Comparison of ENCODE assay signal across 37 cellular contexts in the genomic region with DNA sequence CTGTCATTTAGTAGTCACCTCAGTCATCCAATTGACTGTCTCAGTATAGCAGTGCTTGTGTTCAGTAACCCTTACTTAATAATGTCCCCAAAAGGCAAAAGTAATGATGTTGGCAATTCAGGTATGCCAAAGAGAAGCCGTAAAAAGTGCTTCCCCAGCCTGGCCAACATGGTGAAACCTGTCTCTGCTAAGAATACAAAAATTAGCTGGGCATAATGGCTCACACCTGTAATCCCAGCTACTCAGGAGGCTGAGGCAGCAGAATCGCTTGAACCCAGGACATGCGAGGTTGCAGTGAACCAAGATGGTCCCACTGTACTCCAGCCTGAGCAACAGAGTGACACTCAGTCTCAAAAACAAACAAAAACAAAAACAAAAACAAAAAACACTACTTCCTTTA.
"Had no signal": no experiment of that assay in that cellular context is flagged by ENCODE, and none has a peak within 500 bp of the region (broad histone marks: within the 10 kb centered on the region; RNA-seq: fewer than 3 reads in every experiment).

No MANE protein-coding gene starts in this region.

- H3K27ac Mint-ChIP-seq: activated naive CD4-positive, alpha-beta T cell treated with anti-CD3 and anti-CD28 coated beads for 36 hours; activated naive CD4-positive, alpha-beta T cell treated with anti-CD3 and anti-CD28 coated beads, Interleukin-2, amount 10 ng/mL, durations not matched to agents 7 days and 5 days; activated naive CD4-positive, alpha-beta T cell treated with anti-CD3 and anti-CD28 coated beads, Interleukin-2, amount 50 U/mL, for 24 hours; activated naive CD4-positive, alpha-beta T cell treated with anti-CD3 and anti-CD28 coated beads, Interleukin-2, amount 50 U/mL, for 72 hours; activated naive CD8-positive, alpha-beta T cell; activated naive CD8-positive, alpha-beta T cell treated with anti-CD3 and anti-CD28 coated beads for 36 hours; activated naive CD8-positive, alpha-beta T cell treated with anti-CD3 and anti-CD28 coated beads, Interleukin-2, amount 10 ng/mL, durations not matched to agents 7 days and 5 days; activated naive CD8-positive, alpha-beta T cell treated with anti-CD3 and anti-CD28 coated beads, Interleukin-2, amount 50 U/mL, for 24 hours; activated T-cell treated with anti-CD3 and anti-CD28 coated beads, Interleukin-2, amount 50 U/mL, for 24 hours; activated T-cell treated with anti-CD3 and anti-CD28 coated beads, Interleukin-2, amount 50 U/mL, for 72 hours; activated T-helper 1 cell treated with anti-CD3 and anti-CD28 coated beads, Interleukin-12 subunit alpha, Interleukin-12 subunit beta, Interleukin-2, Interleukin-4 antibody, amounts not matched to agents 30 ng/mL and 10 ng/mL and 1 ng/mL, durations not matched to agents 14 hours and 24 hours and 36 hours; activated T-helper 17 cell treated with anti-CD3 and anti-CD28 coated beads, Interleukin-2, amount 50 U/mL, for 72 hours; activated T-helper 2 cell treated with anti-CD3 and anti-CD28 coated beads, Interferon-gamma antibody, Interleukin-2, Interleukin-4, amounts not matched to agents 10 μg/mL and 5 μg/mL and 100 μg/mL, durations not matched to agents 14 hours and 24 hours and 36 hours; brain had no signal

- H3K27me3 ChIP-seq: adrenal gland, ascending aorta, body of pancreas, brain microvascular endothelial cell, breast epithelium, cardiac muscle cell had no signal

- H3K4me3 ChIP-seq: adrenal gland, ascending aorta, body of pancreas, breast epithelium, cardiac muscle cell had no signal

- DNase-seq: activated effector memory CD4-positive, alpha-beta T cell treated with anti-CD3 and anti-CD28 coated beads, Interleukin-2, amount 50 U/mL, for 16 hours; activated effector memory CD4-positive, alpha-beta T cell treated with Interleukin-2 at 50 U/mL for 16 hours; activated gamma-delta T cell; activated gamma-delta T cell treated with Interleukin-2 at 50 U/mL for 16 hours; activated naive CD4-positive, alpha-beta T cell; activated naive CD4-positive, alpha-beta T cell treated with anti-CD3 and anti-CD28 coated beads for 36 hours; activated naive CD4-positive, alpha-beta T cell treated with anti-CD3 and anti-CD28 coated beads, Interleukin-2, amount 10 ng/mL, durations not matched to agents 7 days and 5 days; activated naive CD4-positive, alpha-beta T cell treated with anti-CD3 and anti-CD28 coated beads, Interleukin-2, amount 50 U/mL, for 16 hours; activated naive CD4-positive, alpha-beta T cell treated with Interleukin-2 at 50 U/mL for 16 hours; activated naive CD8-positive, alpha-beta T cell treated with anti-CD3 and anti-CD28 coated beads for 36 hours; activated naive CD8-positive, alpha-beta T cell treated with anti-CD3 and anti-CD28 coated beads, Interleukin-2, amount 10 ng/mL, durations not matched to agents 7 days and 5 days; activated naive CD8-positive, alpha-beta T cell treated with anti-CD3 and anti-CD28 coated beads, Interleukin-2, amount 50 U/mL, for 24 hours; activated T-cell treated with anti-CD3 and anti-CD28 coated beads, Interleukin-2, amount 50 U/mL, for 24 hours; activated T-cell treated with anti-CD3 and anti-CD28 coated beads, Interleukin-2, amount 50 U/mL, for 4 hours; activated T-cell treated with anti-CD3 and anti-CD28 coated beads, Interleukin-2, amount 50 U/mL, for 48 hours; activated T-cell treated with anti-CD3 and anti-CD28 coated beads, Interleukin-2, amount 50 U/mL, for 72 hours; adrenal gland; amniotic stem cell; amygdala; anterior cingulate cortex; aorta; body of pancreas; brain microvascular endothelial cell; caudate nucleus; central memory CD4-positive, alpha-beta T cell; cerebellar nuclear complex had no signal

- H3K4me1 ChIP-seq: adrenal gland, ascending aorta, body of pancreas, breast epithelium had no signal

- H3K27me3 Mint-ChIP-seq: activated naive CD4-positive, alpha-beta T cell treated with anti-CD3 and anti-CD28 coated beads, Interleukin-2, amount 10 ng/mL, durations not matched to agents 7 days and 5 days; activated naive CD4-positive, alpha-beta T cell treated with anti-CD3 and anti-CD28 coated beads, Interleukin-2, amount 50 U/mL, for 24 hours; activated naive CD8-positive, alpha-beta T cell; activated naive CD8-positive, alpha-beta T cell treated with anti-CD3 and anti-CD28 coated beads for 36 hours; activated naive CD8-positive, alpha-beta T cell treated with anti-CD3 and anti-CD28 coated beads, Interleukin-2, amount 10 ng/mL, durations not matched to agents 7 days and 5 days; activated naive CD8-positive, alpha-beta T cell treated with anti-CD3 and anti-CD28 coated beads, Interleukin-2, amount 50 U/mL, for 24 hours; activated T-cell treated with anti-CD3 and anti-CD28 coated beads, Interleukin-2, amount 50 U/mL, for 24 hours; activated T-helper 17 cell treated with anti-CD3 and anti-CD28 coated beads, Interleukin-2, amount 50 U/mL, for 72 hours; brain; central memory CD8-positive, alpha-beta T cell had no signal

- ATAC-seq: activated naive CD4-positive, alpha-beta T cell treated with anti-CD3 and anti-CD28 coated beads, Interleukin-2, amount 50 U/mL, for 72 hours; activated naive CD8-positive, alpha-beta T cell treated with anti-CD3 and anti-CD28 coated beads, Interleukin-2, amount 50 U/mL, for 24 hours; activated T-cell treated with anti-CD3 and anti-CD28 coated beads, Interleukin-2, amount 50 U/mL, for 4 hours; activated T-cell treated with anti-CD3 and anti-CD28 coated beads, Interleukin-2, amount 50 U/mL, for 72 hours; activated T-helper 17 cell treated with anti-CD3 and anti-CD28 coated beads, Interleukin-2, amount 50 U/mL, for 72 hours; body of pancreas had no signal

- H3K4me3 Mint-ChIP-seq: activated naive CD4-positive, alpha-beta T cell treated with anti-CD3 and anti-CD28 coated beads for 36 hours; activated naive CD4-positive, alpha-beta T cell treated with anti-CD3 and anti-CD28 coated beads, Interleukin-2, amount 10 ng/mL, durations not matched to agents 7 days and 5 days; activated naive CD4-positive, alpha-beta T cell treated with anti-CD3 and anti-CD28 coated beads, Interleukin-2, amount 50 U/mL, for 24 hours; activated naive CD8-positive, alpha-beta T cell; activated naive CD8-positive, alpha-beta T cell treated with anti-CD3 and anti-CD28 coated beads for 36 hours; activated naive CD8-positive, alpha-beta T cell treated with anti-CD3 and anti-CD28 coated beads, Interleukin-2, amount 10 ng/mL, durations not matched to agents 7 days and 5 days; activated naive CD8-positive, alpha-beta T cell treated with anti-CD3 and anti-CD28 coated beads, Interleukin-2, amount 50 U/mL, for 24 hours; activated T-cell treated with anti-CD3 and anti-CD28 coated beads, Interleukin-2, amount 50 U/mL, for 24 hours; activated T-cell treated with anti-CD3 and anti-CD28 coated beads, Interleukin-2, amount 50 U/mL, for 4 hours; activated T-cell treated with anti-CD3 and anti-CD28 coated beads, Interleukin-2, amount 50 U/mL, for 72 hours; activated T-helper 1 cell treated with anti-CD3 and anti-CD28 coated beads, Interleukin-12 subunit alpha, Interleukin-12 subunit beta, Interleukin-2, Interleukin-4 antibody, amounts not matched to agents 30 ng/mL and 10 ng/mL and 1 ng/mL, durations not matched to agents 14 hours and 24 hours and 36 hours; activated T-helper 17 cell treated with anti-CD3 and anti-CD28 coated beads, Interleukin-2, amount 50 U/mL, for 72 hours; brain; central memory CD8-positive, alpha-beta T cell had no signal

- H3K9me3 ChIP-seq: adrenal gland, ascending aorta, body of pancreas, breast epithelium had no signal

- H3K9me3 Mint-ChIP-seq: activated naive CD4-positive, alpha-beta T cell treated with anti-CD3 and anti-CD28 coated beads for 36 hours; activated naive CD4-positive, alpha-beta T cell treated with anti-CD3 and anti-CD28 coated beads, Interleukin-2, amount 10 ng/mL, durations not matched to agents 7 days and 5 days; activated naive CD4-positive, alpha-beta T cell treated with anti-CD3 and anti-CD28 coated beads, Interleukin-2, amount 50 U/mL, for 24 hours; activated naive CD4-positive, alpha-beta T cell treated with anti-CD3 and anti-CD28 coated beads, Interleukin-2, amount 50 U/mL, for 72 hours; activated naive CD8-positive, alpha-beta T cell treated with anti-CD3 and anti-CD28 coated beads for 36 hours; activated naive CD8-positive, alpha-beta T cell treated with anti-CD3 and anti-CD28 coated beads, Interleukin-2, amount 10 ng/mL, durations not matched to agents 7 days and 5 days; activated naive CD8-positive, alpha-beta T cell treated with anti-CD3 and anti-CD28 coated beads, Interleukin-2, amount 50 U/mL, for 24 hours; activated T-cell treated with anti-CD3 and anti-CD28 coated beads, Interleukin-2, amount 50 U/mL, for 24 hours; activated T-cell treated with anti-CD3 and anti-CD28 coated beads, Interleukin-2, amount 50 U/mL, for 4 hours; activated T-cell treated with anti-CD3 and anti-CD28 coated beads, Interleukin-2, amount 50 U/mL, for 72 hours; activated T-helper 1 cell treated with anti-CD3 and anti-CD28 coated beads, Interleukin-12 subunit alpha, Interleukin-12 subunit beta, Interleukin-2, Interleukin-4 antibody, amounts not matched to agents 30 ng/mL and 10 ng/mL and 1 ng/mL, durations not matched to agents 14 hours and 24 hours and 36 hours; activated T-helper 17 cell treated with anti-CD3 and anti-CD28 coated beads, Interleukin-2, amount 50 U/mL, for 72 hours; activated T-helper 2 cell treated with anti-CD3 and anti-CD28 coated beads, Interferon-gamma antibody, Interleukin-2, Interleukin-4, amounts not matched to agents 10 μg/mL and 5 μg/mL and 100 μg/mL, durations not matched to agents 14 hours and 24 hours and 36 hours; brain; central memory CD8-positive, alpha-beta T cell had no signal

- H3K27ac ChIP-seq: adrenal gland, ascending aorta, body of pancreas, brain microvascular endothelial cell, breast epithelium, cardiac muscle cell had no signal

- H3K4me1 Mint-ChIP-seq: activated naive CD4-positive, alpha-beta T cell treated with anti-CD3 and anti-CD28 coated beads, Interleukin-2, amount 10 ng/mL, durations not matched to agents 7 days and 5 days; brain had no signal
